In genomic region chr18:2547477-2548087, GRCh38 we compare ENCODE assay signal across 8 cellular contexts. TPM values are rescaled to one million over a fixed set of nuclear protein-coding genes. Genes with fewer than 3 reads are reported as not detected.
DNase-seq lines count a peak whose midpoint lies in the region; ATAC-seq and TF ChIP-seq lines count a peak whose summit lies in the region.

No MANE protein-coding gene starts in this region.

- H3K27me3 ChIP-seq in esophagus squamous epithelium: no peaks in the 10 kb centered on the region

- intact Hi-C loops in esophagus squamous epithelium (cut with DNase I): loop anchor here (10.0 kb wide), 1 partner anchor 443 kb away; no protein-coding TSS in a partner anchor

- H3K9me3 Mint-ChIP-seq in osteocyte (ENCODE audit: unreplicated experiment): no peaks in the 10 kb centered on the region
- H3K9me3 Mint-ChIP-seq in stimulated activated naive CD8-positive, alpha-beta T cell treated with anti-CD3 and anti-CD28 coated beads, Interleukin-15, amount 100 ng/mL, for 72 hours: no peaks in the 10 kb centered on the region

- peaks cover 6% of the 10 kb centered on the region for H3K4me1 Mint-ChIP-seq in osteocyte (ENCODE audit: unreplicated experiment)
- peaks cover 5% of the 10 kb centered on the region for H3K4me1 Mint-ChIP-seq in stimulated activated naive CD8-positive, alpha-beta T cell treated with anti-CD3 and anti-CD28 coated beads, Interleukin-15, amount 100 ng/mL, for 72 hours

- H3K27ac ChIP-seq in esophagus squamous epithelium: no peak overlapping the region

- H3K36me3 Mint-ChIP-seq in osteocyte (ENCODE audit: unreplicated experiment): peaks cover 9% of the 10 kb centered on the region

- TF ChIP-seq POLR2A in esophagus squamous epithelium (IDR thresholded peaks at IDR 0.05): no peak

- TF ChIP-seq CTCF in AG09309 (IDR thresholded peaks at IDR 0.05; ENCODE audit: control insufficient read depth, insufficient read depth, low read depth, low read length, missing control alignments): peak; percentile 35
- peak; percentile 22 for TF ChIP-seq CTCF in GM13976 (IDR thresholded peaks at IDR 0.05; ENCODE audit: borderline replicate concordance, control extremely low read depth, extremely low read depth, insufficient read depth, missing control alignments)
- TF ChIP-seq CTCF in esophagus squamous epithelium (IDR thresholded peaks at IDR 0.05): peak; percentile 24 to 64 (median 45)
- peak; percentile 70 for TF ChIP-seq CTCF in osteocyte (IDR thresholded peaks at IDR 0.05)

- H3K27me3 Mint-ChIP-seq in osteocyte (ENCODE audit: unreplicated experiment): no peaks in the 10 kb centered on the region
- H3K27me3 Mint-ChIP-seq in stimulated activated naive CD8-positive, alpha-beta T cell treated with anti-CD3 and anti-CD28 coated beads, Interleukin-15, amount 100 ng/mL, for 72 hours: no peaks in the 10 kb centered on the region

- H3K4me3 Mint-ChIP-seq in osteocyte (ENCODE audit: unreplicated experiment): no peak overlapping the region
- H3K4me3 Mint-ChIP-seq in stimulated activated naive CD8-positive, alpha-beta T cell treated with anti-CD3 and anti-CD28 coated beads, Interleukin-15, amount 100 ng/mL, for 72 hours: no peak overlapping the region

- H3K9me3 ChIP-seq in esophagus squamous epithelium: no peaks in the 10 kb centered on the region

- no peak for ATAC-seq in HG03045 (IDR thresholded peaks at IDR 0.05; ENCODE audit: unreplicated experiment)
- no peak for ATAC-seq in stimulated activated naive CD8-positive, alpha-beta T cell treated with anti-CD3 and anti-CD28 coated beads, Interleukin-15, amount 100 ng/mL, for 72 hours

- DNase-seq in AG09309 (ENCODE audit: low read depth) (no peak), GM13976 (ENCODE audit: low spot score) (peak; percentile 42), HT-29 (ENCODE audit: low spot score) (peak; percentile 72), RPMI8226 (peak; percentile 48), esophagus squamous epithelium (lab: John Stamatoyannopoulos, UW) (no peak), osteocyte (ENCODE audit: extremely low spot score, unreplicated experiment) (no peak)
- no peak for DNase-seq in stimulated activated naive CD8-positive, alpha-beta T cell treated with anti-CD3 and anti-CD28 coated beads, Interleukin-15, amount 100 ng/mL, for 72 hours

- in situ Hi-C loops in GM13976 (cut with MboI; ENCODE audit: low sequenced_read_pairs, unreplicated experiment): loop anchor here (25.0 kb wide), 3 partner anchors 210 to 960 kb away; no protein-coding TSS in a partner anchor

- WGBS in esophagus squamous epithelium, 2 donors: 43 to 55% methylated on average over 4 of the region's 4 CpGs

- no peaks in the 10 kb centered on the region for H3K4me1 ChIP-seq in esophagus squamous epithelium

- H3K36me3 ChIP-seq in esophagus squamous epithelium: peaks cover 0 to 57% (median 0%) of the 10 kb centered on the region in 3 donors

- H3K27ac Mint-ChIP-seq in osteocyte (ENCODE audit: unreplicated experiment): no peak overlapping the region
- H3K27ac Mint-ChIP-seq in stimulated activated naive CD8-positive, alpha-beta T cell treated with anti-CD3 and anti-CD28 coated beads, Interleukin-15, amount 100 ng/mL, for 72 hours: no peak overlapping the region

- H3K4me3 ChIP-seq in AG09309 (ENCODE audit: control insufficient read depth, low read depth, low read length) (no peak overlapping the region), esophagus squamous epithelium (no peak overlapping the region)

RNA-seq across cellular contexts. Expression of gene METTL4, which starts 23.7 kb away (rescaled TPM):
- total RNA-seq in HT-29 (2014; rRNA removed; shearing (Covaris generic)): 4.4 and 5.1 TPM in 2 replicates
- 1 to 10 TPM; 1.8 to 6.7 (median 4.4) TPM for total RNA-seq in esophagus squamous epithelium
- 10.8 and 12.8 TPM in 2 replicates for total RNA-seq in osteocyte

RNA-seq across cellular contexts. Expression of gene NDC80, which starts 23.8 kb away (rescaled TPM):
- total RNA-seq in HT-29 (2014; rRNA removed; shearing (Covaris generic)): 19.4 and 22.7 TPM in 2 replicates
- total RNA-seq in esophagus squamous epithelium (10 to 100 TPM in 2 of 4 donors, 1 to 10 TPM in 2; 2.9 to 13.8 (median 8.0) TPM), osteocyte (7.9 and 9.4 TPM in 2 replicates)

Comparison
In these comparisons a context has a peak if more than half of its experiments do, and no peak if none do; other contexts are left out.
1. DNase-seq: peak in GM13976 (single experiment), HT-29 (single experiment) and RPMI8226 (single experiment); none in AG09309 (single experiment), esophagus squamous epithelium (single experiment), osteocyte (single experiment) and stimulated activated naive CD8-positive, alpha-beta T cell treated with anti-CD3 and anti-CD28 coated beads, Interleukin-15, amount 100 ng/mL, for 72 hours (0 of 2).
2. Peak in every context shown above with its lines, with median percentiles within 50 percentile points of each other: CTCF ChIP-seq.